Comparison of ENCODE assay signal across 7 cellular contexts in genomic region chr6:29941916-29942274, GRCh38. TPM values are rescaled to one million over a fixed set of nuclear protein-coding genes. Genes with fewer than 3 reads are reported as not detected.
DNase-seq lines count a peak whose midpoint lies in the region; ATAC-seq and FAIRE-seq lines count a peak whose summit lies in the region.

No MANE protein-coding gene starts in this region.

- no peaks in the 10 kb centered on the region for H3K9me3 ChIP-seq in subcutaneous abdominal adipose tissue (ENCODE audit: control insufficient read depth in 5 of 5, low read length in 5 of 5)

- FAIRE-seq in islet of Langerhans (lab: Jason Lieb, UNC) = peak; percentile 82

- peaks cover 2 to 35% (median 14%) of the 10 kb centered on the region in 5 donors for H3K4me1 ChIP-seq in subcutaneous abdominal adipose tissue (ENCODE audit: control insufficient read depth in 5 of 5, insufficient read depth in 5 of 5, low read length in 5 of 5)

- H3K9me3 Mint-ChIP-seq in activated naive CD8-positive, alpha-beta T cell treated with anti-CD3 and anti-CD28 coated beads for 36 hours = no peaks in the 10 kb centered on the region

- peaks cover 0 to 23% (median 7%) of the 10 kb centered on the region in 5 donors for H3K36me3 ChIP-seq in subcutaneous abdominal adipose tissue (ENCODE audit: control insufficient read depth in 5 of 5, insufficient read depth in 5 of 5, low read length in 5 of 5)

- ATAC-seq in HG03135 (IDR thresholded peaks at IDR 0.05; ENCODE audit: unreplicated experiment) (peak; percentile 4), GM21619 (IDR thresholded peaks at IDR 0.05; ENCODE audit: unreplicated experiment) (no peak)

- H3K4me1 Mint-ChIP-seq in activated naive CD8-positive, alpha-beta T cell treated with anti-CD3 and anti-CD28 coated beads for 36 hours = peaks cover 51% of the 10 kb centered on the region

- H3K27ac Mint-ChIP-seq in activated naive CD8-positive, alpha-beta T cell treated with anti-CD3 and anti-CD28 coated beads for 36 hours = peak overlapping the region; percentile 100

- peaks cover 3% of the 10 kb centered on the region for H3K27me3 Mint-ChIP-seq in activated naive CD8-positive, alpha-beta T cell treated with anti-CD3 and anti-CD28 coated beads for 36 hours

- no peak for DNase-seq in activated naive CD8-positive, alpha-beta T cell treated with anti-CD3 and anti-CD28 coated beads for 36 hours
- DNase-seq in posterior vena cava (ENCODE audit: low spot score) = no peak
- DNase-seq in OCI-M2 (lab: John Stamatoyannopoulos, UW; ENCODE audit: unreplicated experiment) = no peak

- no peaks in the 10 kb centered on the region for H3K27me3 ChIP-seq in subcutaneous abdominal adipose tissue (ENCODE audit: control insufficient read depth in 5 of 5, insufficient read depth in 4 of 5, low read length in 5 of 5)

- H3K36me3 Mint-ChIP-seq in activated naive CD8-positive, alpha-beta T cell treated with anti-CD3 and anti-CD28 coated beads for 36 hours = peaks cover 46% of the 10 kb centered on the region

- peak overlapping the region; percentile 93 for H3K4me3 Mint-ChIP-seq in activated naive CD8-positive, alpha-beta T cell treated with anti-CD3 and anti-CD28 coated beads for 36 hours

- peak overlapping the region; percentile 79 to 86 (median 82) for H3K9ac ChIP-seq in subcutaneous abdominal adipose tissue (ENCODE audit: low read length in 5 of 5)

- intact Hi-C loops in posterior vena cava (cut with DNase I) = no loop called here

- H3K4me3 ChIP-seq in subcutaneous abdominal adipose tissue (ENCODE audit: low read depth in 1 of 5, low read length in 5 of 5) = peak overlapping the region; percentile 70 to 85 (median 74)

- peak overlapping the region; percentile 97 for H3K27ac ChIP-seq in subcutaneous abdominal adipose tissue (ENCODE audit: low read depth, low read length)

RNA-seq across cellular contexts. Expression of gene HLA-A, which starts 0.4 kb away (rescaled TPM):
- total RNA-seq in activated naive CD8-positive, alpha-beta T cell treated with anti-CD3 and anti-CD28 coated beads for 36 hours = 1,000 to 10,000 TPM; 1,111 to 1,119 TPM
- 100 to 1,000 TPM; 375 to 444 TPM for total RNA-seq in posterior vena cava
